35 cellular contexts compared by ENCODE assay signal in genomic region chr20:34990231-34990630, GRCh38.
"Had no signal": no experiment of that assay in that cellular context is flagged by ENCODE, and none has a peak within 500 bp of the region (broad histone marks: within the 10 kb centered on the region; RNA-seq: fewer than 3 reads in every experiment).

No MANE protein-coding gene starts in this region.

- H3K4me2 ChIP-seq: KMS-11, PC-9 had no signal

- H3K27me3 Mint-ChIP-seq: activated B cell treated with CpG ODN at 0.5 μM for 24 hours; activated CD4-positive, alpha-beta memory T cell treated with anti-CD3 and anti-CD28 coated beads for 36 hours; activated naive CD8-positive, alpha-beta T cell treated with anti-CD3 and anti-CD28 coated beads for 36 hours had no signal

- H3K9ac ChIP-seq: KMS-11 had no signal

- H3K27ac Mint-ChIP-seq: activated B cell treated with CpG ODN at 0.5 μM for 24 hours; activated CD4-positive, alpha-beta memory T cell treated with anti-CD3 and anti-CD28 coated beads for 36 hours; activated naive CD8-positive, alpha-beta T cell treated with anti-CD3 and anti-CD28 coated beads for 36 hours; activated T-cell treated with anti-CD3 and anti-CD28 coated beads, Interleukin-2, amount 50 U/mL, for 72 hours had no signal

- H3K27me3 ChIP-seq: brain microvascular endothelial cell had no signal

- H3K4me3 Mint-ChIP-seq: activated B cell treated with CpG ODN at 0.5 μM for 24 hours; activated CD4-positive, alpha-beta memory T cell treated with anti-CD3 and anti-CD28 coated beads for 36 hours; activated naive CD8-positive, alpha-beta T cell treated with anti-CD3 and anti-CD28 coated beads for 36 hours; activated T-cell treated with anti-CD3 and anti-CD28 coated beads, Interleukin-2, amount 50 U/mL, for 72 hours; activated T-helper 17 cell treated with anti-CD3 and anti-CD28 coated beads, Interleukin-2, amount 50 U/mL, for 72 hours had no signal

- ATAC-seq: activated T-cell treated with anti-CD3 and anti-CD28 coated beads, Interleukin-2, amount 50 U/mL, for 72 hours; activated T-helper 17 cell treated with anti-CD3 and anti-CD28 coated beads, Interleukin-2, amount 50 U/mL, for 72 hours had no signal

- H3K4me3 ChIP-seq: PC-9 had no signal

- H2AFZ ChIP-seq: PC-9 had no signal

- DNase-seq: activated B cell treated with CpG ODN at 0.5 μM for 24 hours; activated CD4-positive, alpha-beta memory T cell treated with anti-CD3 and anti-CD28 coated beads for 36 hours; activated CD4-positive, alpha-beta T cell treated with anti-CD3 and anti-CD28 coated beads for 4 hours; activated CD4-positive, alpha-beta T cell treated with anti-CD3 and anti-CD28 coated beads, Interleukin-2, amount 50 U/mL, for 1 hour; activated CD4-positive, CD25-positive, alpha-beta regulatory T cell treated with anti-CD3 and anti-CD28 coated beads, Interleukin-2, amount 50 U/mL, for 72 hours; activated CD8-positive, alpha-beta memory T cell treated with anti-CD3 and anti-CD28 coated beads, Interleukin-2, amount 50 U/mL, for 4 hours; activated effector memory CD4-positive, alpha-beta T cell treated with anti-CD3 and anti-CD28 coated beads, Interleukin-2, amount 50 U/mL, for 16 hours; activated naive CD4-positive, alpha-beta T cell; activated naive CD4-positive, alpha-beta T cell treated with anti-CD3 and anti-CD28 coated beads, Interleukin-2, amount 50 U/mL, for 16 hours; activated naive CD8-positive, alpha-beta T cell treated with anti-CD3 and anti-CD28 coated beads for 36 hours; activated T-cell treated with anti-CD3 and anti-CD28 coated beads for 4 hours; activated T-cell treated with anti-CD3 and anti-CD28 coated beads, Interleukin-2, amount 50 U/mL, for 72 hours; amniotic stem cell; aorta; brain microvascular endothelial cell; MM.1S; NCI-H1092 treated with DMSO at 0.1 percent for 48 hours; NCI-H1417; NCI-H187 treated with DMSO at 0.1 percent for 48 hours; NCI-H2081; NCI-H2171 treated with DMSO at 0.1 percent for 48 hours; NCI-H226; NCI-H446 treated with DMSO at 0.1 percent for 48 hours; NCI-H524; NCI-H69; PC-9; Right ventricle myocardium superior; SW 1271; T-helper 1 cell; T-helper 2 cell; T-helper 9 cell had no signal

- H3K36me3 Mint-ChIP-seq: activated CD4-positive, alpha-beta memory T cell treated with anti-CD3 and anti-CD28 coated beads for 36 hours; activated naive CD8-positive, alpha-beta T cell treated with anti-CD3 and anti-CD28 coated beads for 36 hours had no signal

- H3K9me3 Mint-ChIP-seq: activated B cell treated with CpG ODN at 0.5 μM for 24 hours; activated CD4-positive, alpha-beta memory T cell treated with anti-CD3 and anti-CD28 coated beads for 36 hours; activated naive CD8-positive, alpha-beta T cell treated with anti-CD3 and anti-CD28 coated beads for 36 hours; activated T-cell treated with anti-CD3 and anti-CD28 coated beads, Interleukin-2, amount 50 U/mL, for 72 hours; activated T-helper 17 cell treated with anti-CD3 and anti-CD28 coated beads, Interleukin-2, amount 50 U/mL, for 72 hours had no signal

- H3K4me1 Mint-ChIP-seq: activated B cell treated with CpG ODN at 0.5 μM for 24 hours; activated naive CD8-positive, alpha-beta T cell treated with anti-CD3 and anti-CD28 coated beads for 36 hours had no signal

- H3K27ac ChIP-seq: brain microvascular endothelial cell, KMS-11, PC-9, VCaP had no signal

- FAIRE-seq: RCC 7860 had no signal
